11 cellular contexts compared by ENCODE assay signal in genomic region chr6:15776458-15776980, GRCh38.
A peak's percentile ranks its signal among the peaks of the same experiment; 100 is the strongest.
DNase-seq lines count a peak whose midpoint lies in the region; ATAC-seq and TF ChIP-seq lines count a peak whose summit lies in the region.
"Had no signal": no experiment of that assay in that cellular context is flagged by ENCODE, and none has a peak within 500 bp of the region (broad histone marks: within the 10 kb centered on the region; RNA-seq: fewer than 3 reads in every experiment).

No MANE protein-coding gene starts in this region.

- no peaks in the 10 kb centered on the region for H3K27me3 ChIP-seq in gastrocnemius medialis
- H3K27me3 ChIP-seq: right lobe of liver had no signal

- H3K4me1 Mint-ChIP-seq in activated naive CD4-positive, alpha-beta T cell treated with anti-CD3 and anti-CD28 coated beads, Interleukin-2, amount 50 U/mL, for 24 hours = peaks cover 5% of the 10 kb centered on the region
- H3K4me1 Mint-ChIP-seq in stimulated activated naive B cell treated with anti-CD40 and anti-IgM and Interleukin-4, amounts not matched to agents 10 μg/mL and 1 μg/mL and 100 μg/mL, for 72 hours = peaks cover 3 to 9% of the 10 kb centered on the region in 2 donors

- H3K27ac Mint-ChIP-seq in activated naive CD4-positive, alpha-beta T cell treated with anti-CD3 and anti-CD28 coated beads, Interleukin-2, amount 50 U/mL, for 24 hours = peak overlapping the region; percentile 64
- H3K27ac Mint-ChIP-seq in stimulated activated naive B cell treated with anti-CD40 and anti-IgM and Interleukin-4, amounts not matched to agents 10 μg/mL and 1 μg/mL and 100 μg/mL, for 72 hours = peak overlapping the region; percentile 10

- TF ChIP-seq CTCF in gastrocnemius medialis (IDR thresholded peaks at IDR 0.05 in 4 of 5, conservative IDR thresholded peaks at IDR 0.05 in 1 of 5) = no peak
- no peak for TF ChIP-seq CTCF in GM10266 (IDR thresholded peaks at IDR 0.05; ENCODE audit: control insufficient read depth, insufficient read depth, low read depth, missing control alignments)

- TF ChIP-seq POLR2A in gastrocnemius medialis (IDR thresholded peaks at IDR 0.05) = no peak

- peaks cover 3% of the 10 kb centered on the region for H3K27me3 Mint-ChIP-seq in activated naive CD4-positive, alpha-beta T cell treated with anti-CD3 and anti-CD28 coated beads, Interleukin-2, amount 50 U/mL, for 24 hours
- H3K27me3 Mint-ChIP-seq in stimulated activated naive B cell treated with anti-CD40 and anti-IgM and Interleukin-4, amounts not matched to agents 10 μg/mL and 1 μg/mL and 100 μg/mL, for 72 hours = peaks cover 5 to 7% of the 10 kb centered on the region in 2 donors

- no peak overlapping the region for H3K27ac ChIP-seq in gastrocnemius medialis
- H3K27ac ChIP-seq: coronary artery, right lobe of liver had no signal

- DNase-seq in activated naive CD4-positive, alpha-beta T cell treated with Interleukin-2 at 50 U/mL for 16 hours = peak; percentile 29
- DNase-seq in activated naive CD4-positive, alpha-beta T cell (lab: John Stamatoyannopoulos, UW) = no peak
- DNase-seq in stimulated activated naive B cell treated with anti-CD40 and anti-IgM and Interleukin-4, amounts not matched to agents 10 μg/mL and 1 μg/mL and 100 μg/mL, for 72 hours = no peak
- DNase-seq in gastrocnemius medialis = no peak
- no peak for DNase-seq in GM10266 (ENCODE audit: extremely low spot score)
- DNase-seq in NCI-H1092 (lab: John Stamatoyannopoulos, UW) = no peak
- DNase-seq: islet precursor cell, right lobe of liver had no signal

- H3K9me3 Mint-ChIP-seq in activated naive CD4-positive, alpha-beta T cell treated with anti-CD3 and anti-CD28 coated beads, Interleukin-2, amount 50 U/mL, for 24 hours = no peaks in the 10 kb centered on the region
- peaks cover 0 to 2% of the 10 kb centered on the region in 2 donors for H3K9me3 Mint-ChIP-seq in stimulated activated naive B cell treated with anti-CD40 and anti-IgM and Interleukin-4, amounts not matched to agents 10 μg/mL and 1 μg/mL and 100 μg/mL, for 72 hours

- H3K4me3 ChIP-seq in gastrocnemius medialis = no peak overlapping the region
- H3K4me3 ChIP-seq: coronary artery, right lobe of liver had no signal

- H3K4me1 ChIP-seq in gastrocnemius medialis = no peaks in the 10 kb centered on the region
- H3K4me1 ChIP-seq: right lobe of liver had no signal

- no peaks in the 10 kb centered on the region for H3K9me3 ChIP-seq in gastrocnemius medialis
- H3K9me3 ChIP-seq: right lobe of liver had no signal

- intact Hi-C loops in gastrocnemius medialis (cut with DNase I; ENCODE audit: low total_unique reads) = no loop called here

- H3K36me3 ChIP-seq in gastrocnemius medialis = no peaks in the 10 kb centered on the region
- H3K36me3 ChIP-seq: right lobe of liver had no signal

- no peak overlapping the region for H3K4me3 Mint-ChIP-seq in activated naive CD4-positive, alpha-beta T cell treated with anti-CD3 and anti-CD28 coated beads, Interleukin-2, amount 50 U/mL, for 24 hours
- H3K4me3 Mint-ChIP-seq in stimulated activated naive B cell treated with anti-CD40 and anti-IgM and Interleukin-4, amounts not matched to agents 10 μg/mL and 1 μg/mL and 100 μg/mL, for 72 hours = no peak overlapping the region

- ATAC-seq in HG02938 (IDR thresholded peaks at IDR 0.05; ENCODE audit: unreplicated experiment) (peak; percentile 63), gastrocnemius medialis (no peak)
- peak; percentile 83 to 89 for ATAC-seq in stimulated activated naive B cell treated with anti-CD40 and anti-IgM and Interleukin-4, amounts not matched to agents 10 μg/mL and 1 μg/mL and 100 μg/mL, for 72 hours (replicated peaks)
- ATAC-seq: right lobe of liver had no signal

- in situ Hi-C loops in gastrocnemius medialis (cut with MboI; ENCODE audit: low sequenced_read_pairs in 4 of 4) = no loop called here

- no peaks in the 10 kb centered on the region for H3K36me3 Mint-ChIP-seq in activated naive CD4-positive, alpha-beta T cell treated with anti-CD3 and anti-CD28 coated beads, Interleukin-2, amount 50 U/mL, for 24 hours
- H3K36me3 Mint-ChIP-seq in stimulated activated naive B cell treated with anti-CD40 and anti-IgM and Interleukin-4, amounts not matched to agents 10 μg/mL and 1 μg/mL and 100 μg/mL, for 72 hours = no peaks in the 10 kb centered on the region

Comparison
In these comparisons a context has a peak if more than half of its experiments do, and no peak if none do; other contexts are left out.
1. ATAC-seq: peak in HG02938 (single experiment) and stimulated activated naive B cell treated with anti-CD40 and anti-IgM and Interleukin-4, amounts not matched to agents 10 μg/mL and 1 μg/mL and 100 μg/mL, for 72 hours (2 of 2); none in gastrocnemius medialis (0 of 2).